In the genomic region with DNA sequence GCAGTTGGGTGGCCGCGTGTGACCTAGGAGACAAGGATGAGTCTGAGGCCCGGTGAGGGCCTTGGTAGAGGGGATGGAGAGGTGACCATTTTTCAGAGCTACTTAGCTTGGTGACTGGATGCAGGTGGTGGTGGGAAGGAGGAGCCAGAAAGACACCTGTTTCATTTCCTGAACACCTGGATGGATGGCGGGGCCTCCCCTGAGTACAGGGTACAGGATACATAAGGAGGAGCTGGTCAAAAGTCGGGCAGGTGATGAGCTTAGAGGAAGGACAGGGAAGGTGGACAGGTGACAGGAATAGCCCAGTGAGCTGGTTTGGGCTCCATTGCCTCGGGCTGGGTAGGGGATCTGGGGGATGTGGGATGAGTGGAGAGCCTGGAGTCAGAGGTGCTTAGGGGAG, we compare ENCODE assay signal across 20 cellular contexts. TPM values are rescaled to one million over a fixed set of nuclear protein-coding genes. Genes with fewer than 3 reads are reported as not detected.
DNase-seq lines count a peak whose midpoint lies in the region; FAIRE-seq and TF ChIP-seq lines count a peak whose summit lies in the region.
"Had no signal": no experiment of that assay in that cellular context is flagged by ENCODE, and none has a peak within 500 bp of the region (broad histone marks: within the 10 kb centered on the region; RNA-seq: fewer than 3 reads in every experiment).

No MANE protein-coding gene starts in this region.

- H3K4me1 ChIP-seq in small intestine (ENCODE audit: control insufficient read depth in 2 of 2, insufficient read depth in 1 of 2, low read depth in 1 of 2, low read length in 1 of 2): peaks cover 0 to 6% of the 10 kb centered on the region in 2 donors
- H3K4me1 ChIP-seq: SJCRH30 had no signal

- H3K4me3 ChIP-seq in dorsolateral prefrontal cortex: no peak overlapping the region
- H3K4me3 ChIP-seq in small intestine (ENCODE audit: low read depth in 1 of 2, low read length in 2 of 2): no peak overlapping the region
- H3K4me3 ChIP-seq: cardiac muscle cell, SJCRH30 had no signal

- no peaks in the 10 kb centered on the region for H3K9me3 ChIP-seq in small intestine (ENCODE audit: control insufficient read depth, low read depth)
- H3K9me3 ChIP-seq: SJCRH30 had no signal

- DNase-seq in NCI-H1417 (lab: John Stamatoyannopoulos, UW): peak in 2 of 3 experiments; percentile 36 to 68
- DNase-seq in NCI-H1417 treated with DMSO at 0.1 percent for 48 hours (lab: John Stamatoyannopoulos, UW): no peak
- peak; percentile 3 for DNase-seq in NCI-H526 treated with DMSO at 0.1 percent for 48 hours (lab: John Stamatoyannopoulos, UW)
- DNase-seq in dorsolateral prefrontal cortex: peak in 1 of 10 donors; percentile 22
- DNase-seq in small intestine: peak; percentile 67
- no peak for DNase-seq in activated CD4-positive, alpha-beta T cell treated with anti-CD3 and anti-CD28 coated beads, Interleukin-2, amount 50 U/mL, for 4 hours
- no peak for DNase-seq in D341Med (ENCODE audit: low spot score)
- no peak for DNase-seq in urothelium cell line (ENCODE audit: low spot score)
- DNase-seq: 8988T; activated CD4-positive, alpha-beta T cell treated with anti-CD3 and anti-CD28 coated beads, Interleukin-2, amount 10 ng/mL, durations not matched to agents 7 days and 5 days; activated gamma-delta T cell treated with Interleukin-2 at 50 U/mL for 16 hours; AML-193; NCI-H1694; NCI-H82; retina; SJCRH30 had no signal

- WGBS in small intestine, 3 donors: 28 to 45% (median 38%) methylated on average over 6 of the region's 6 CpGs

- H3K36me3 ChIP-seq in small intestine (ENCODE audit: control insufficient read depth in 2 of 2, insufficient read depth in 2 of 2, low read length in 2 of 2): no peaks in the 10 kb centered on the region
- H3K36me3 ChIP-seq: cardiac muscle cell, SJCRH30 had no signal

- intact Hi-C loops in dorsolateral prefrontal cortex (cut with DNase I): loop anchor here in 1 of 2 donors (5.0 kb wide), 1 partner anchor 58 kb away; a partner anchor contains a TSS

- H3K27me3 ChIP-seq in dorsolateral prefrontal cortex (no peaks in the 10 kb centered on the region), small intestine (ENCODE audit: control insufficient read depth in 2 of 2, insufficient read depth in 2 of 2, low read length in 2 of 2) (no peaks in the 10 kb centered on the region)

- H3K27ac ChIP-seq in dorsolateral prefrontal cortex: peak overlapping the region in 43 of 59 donors; percentile 3 to 83 (median 58)
- H3K27ac ChIP-seq in small intestine (ENCODE audit: low read depth in 1 of 2, low read length in 1 of 2): no peak overlapping the region
- H3K27ac ChIP-seq: cardiac muscle cell, epithelial cell of prostate, HL-60, SJCRH30 had no signal

- TF ChIP-seq CTCF in dorsolateral prefrontal cortex (IDR thresholded peaks at IDR 0.05 in 54 of 56, conservative IDR thresholded peaks at IDR 0.05 in 2 of 56; ENCODE audit: low read depth in 1 of 56, partially characterized antibody in 56 of 56): no peak

- FAIRE-seq in small intestine (lab: Jason Lieb, UNC) (no peak), urothelium cell line (lab: Jason Lieb, UNC) (no peak)
- FAIRE-seq: GM18507 had no signal

RNA-seq across cellular contexts. Expression of a gene that starts 6.3 kb away (rescaled TPM):
- total RNA-seq in dorsolateral prefrontal cortex: 100 to 1,000 TPM in 5 of 120 experiments, 10 to 100 TPM in 115; 42.0 to 138 (median 65.0) TPM
- polyA plus RNA-seq in small intestine: 100 to 1,000 TPM in 1 of 3 donors, 10 to 100 TPM in 2; 46.4 to 138 (median 90.8) TPM

RNA-seq across cellular contexts. Expression of a gene that starts 59.8 kb away (rescaled TPM):
- total RNA-seq in dorsolateral prefrontal cortex: 10 to 100 TPM; 18.8 to 38.8 (median 25.9) TPM
- 10 to 100 TPM in 2 of 3 donors, 1 to 10 TPM in 1; 8.3 to 12.9 (median 10.3) TPM for polyA plus RNA-seq in small intestine

Comparison
In these comparisons a context has a peak if more than half of its experiments do, and no peak if none do; other contexts are left out.
1. DNase-seq: peak in NCI-H1417 (2 of 3), NCI-H526 treated with DMSO at 0.1 percent for 48 hours (single experiment) and small intestine (single experiment); none in NCI-H1417 treated with DMSO at 0.1 percent for 48 hours (single experiment), activated CD4-positive, alpha-beta T cell treated with anti-CD3 and anti-CD28 coated beads, Interleukin-2, amount 50 U/mL, for 4 hours (0 of 2), D341Med (single experiment) and urothelium cell line (single experiment).
2. H3K27ac ChIP-seq: peak in dorsolateral prefrontal cortex (43 of 59); none in small intestine (0 of 2).